Comparison of ENCODE assay signal across 8 cellular contexts in the genomic region with DNA sequence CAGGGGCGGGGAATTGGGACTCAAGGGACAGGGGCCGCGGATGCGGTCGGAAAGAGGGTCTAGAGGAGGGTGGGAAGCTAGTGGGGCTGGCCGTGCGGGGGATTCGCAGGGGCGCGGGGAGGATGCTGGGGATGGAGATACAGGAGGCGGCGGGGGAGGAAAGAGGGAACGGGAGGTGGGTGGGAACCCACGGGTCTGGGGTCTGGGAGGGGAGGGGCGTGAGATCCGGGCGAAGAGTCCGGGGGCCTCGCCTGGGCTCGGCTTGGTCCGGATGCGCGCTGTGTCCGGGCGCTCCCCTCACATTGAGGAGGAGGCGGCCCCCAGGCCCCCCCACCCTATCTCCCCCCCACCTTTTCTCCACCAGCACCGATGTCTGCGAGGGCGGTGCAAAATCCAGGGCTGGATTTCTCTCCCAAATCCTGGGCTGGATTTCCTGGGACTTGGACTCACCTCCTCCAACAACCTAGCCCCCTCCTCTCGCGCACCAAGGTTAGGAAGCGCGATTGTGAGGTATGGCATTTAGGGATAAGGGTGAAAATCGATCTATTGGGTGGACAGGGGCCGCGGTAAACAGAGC. TPM values are rescaled to one million over a fixed set of nuclear protein-coding genes. Genes with fewer than 3 reads are reported as not detected.
DNase-seq lines count a peak whose midpoint lies in the region; ATAC-seq and TF ChIP-seq lines count a peak whose summit lies in the region.

A gene (minus strand): TSS at position 82 of the 577 bp plus-strand sequence. CDS start 496 bp downstream, outside the sequence.

- peaks cover 42 to 50% of the 10 kb centered on the region in 2 donors for H3K4me1 Mint-ChIP-seq in effector memory CD8-positive, alpha-beta T cell (ENCODE audit: low read depth in 2 of 2)

- peak within 1 kb of the TSS; percentile 74 to 84 for H3K4me3 Mint-ChIP-seq in effector memory CD8-positive, alpha-beta T cell

- H3K9me3 Mint-ChIP-seq in effector memory CD8-positive, alpha-beta T cell, result no peaks in the 10 kb centered on the region

- H3K9me3 ChIP-seq in ovary, result no peaks in the 10 kb centered on the region

- WGBS in ovary, 3 donors, result 1 to 4% (median 3%) methylated on average over 33 to 36 of the region's 36 CpGs

- intact Hi-C loops in ovary (cut with DNase I), result no loop called here

- no peaks in the 10 kb centered on the region for H3K36me3 ChIP-seq in ovary

- no peak for TF ChIP-seq EP300 in ovary (IDR thresholded peaks at IDR 0.05)

- H3K36me3 Mint-ChIP-seq in effector memory CD8-positive, alpha-beta T cell (ENCODE audit: insufficient read depth), result peaks cover 57% of the 10 kb centered on the region

- H3K4me3 ChIP-seq in ovary, result peak within 1 kb of the TSS; percentile 2

- no peak for TF ChIP-seq CTCF in ovary (IDR thresholded peaks at IDR 0.05)

- peak within 1 kb of the TSS; percentile 92 to 97 for H3K27ac Mint-ChIP-seq in effector memory CD8-positive, alpha-beta T cell

- H3K4me1 ChIP-seq in ovary (ENCODE audit: insufficient read depth), result peaks cover 5% of the 10 kb centered on the region

- TF ChIP-seq POLR2A in ovary (IDR thresholded peaks at IDR 0.05), result no peak

- peaks cover 7% of the 10 kb centered on the region for H3K27me3 ChIP-seq in ovary

- no peaks in the 10 kb centered on the region for H3K27me3 Mint-ChIP-seq in effector memory CD8-positive, alpha-beta T cell

- no peak within 1 kb of the TSS for H3K27ac ChIP-seq in ovary

- DNase-seq in ELF-1 (ENCODE audit: low read depth, low spot score) (peak; percentile 57), NCI-H345 treated with DMSO at 0.1 percent for 48 hours (lab: John Stamatoyannopoulos, UW; ENCODE audit: unreplicated experiment) (peak; percentile 27), ovary (no peak), germinal center (ENCODE audit: low spot score) (no peak)
- no peak for DNase-seq in effector memory CD8-positive, alpha-beta T cell

- no peak for ATAC-seq in effector memory CD8-positive, alpha-beta T cell (replicated peaks)
- no peak for ATAC-seq in esophagus mucosa
- ATAC-seq in GM18873 (IDR thresholded peaks at IDR 0.05; ENCODE audit: low FRiP score, unreplicated experiment), result no peak
- no peak for ATAC-seq in GM21515 (IDR thresholded peaks at IDR 0.05; ENCODE audit: unreplicated experiment)

RNA-seq across cellular contexts. Expression of the gene that starts here (rescaled TPM):
- total RNA-seq in ovary (under 1 TPM; 0.34 to 0.99 (median 0.60) TPM), esophagus mucosa (0.64 TPM)
- 1 to 10 TPM in 1 of 2 donors, under 1 TPM in 1; 0.33 to 1.3 TPM for polyA plus RNA-seq in ovary

Comparison
In these comparisons a context has a peak if more than half of its experiments do, and no peak if none do; other contexts are left out.
1. DNase-seq: peak in ELF-1 (single experiment) and NCI-H345 treated with DMSO at 0.1 percent for 48 hours (single experiment); none in effector memory CD8-positive, alpha-beta T cell (0 of 3), ovary (0 of 5) and germinal center (single experiment).